Comparison of ENCODE assay signal across 31 cellular contexts in genomic region chr5:155886311-155887031, GRCh38.
"Had no signal": no experiment of that assay in that cellular context is flagged by ENCODE, and none has a peak within 500 bp of the region (broad histone marks: within the 10 kb centered on the region; RNA-seq: fewer than 3 reads in every experiment).

No MANE protein-coding gene starts in this region.

- H2AFZ ChIP-seq: hepatocyte had no signal

- H3K27ac ChIP-seq: gastrocnemius medialis, hepatocyte, pancreas, prostate gland, upper lobe of left lung had no signal

- H3K79me2 ChIP-seq: hepatocyte had no signal

- H3K27me3 Mint-ChIP-seq: activated CD4-positive, alpha-beta memory T cell treated with anti-CD3 and anti-CD28 coated beads, Interleukin-2, amount 10 ng/mL, durations not matched to agents 7 days and 5 days; activated CD4-positive, alpha-beta T cell treated with anti-CD3 and anti-CD28 coated beads, Interleukin-2, amount 10 ng/mL, durations not matched to agents 7 days and 5 days; activated CD8-positive, alpha-beta memory T cell treated with anti-CD3 and anti-CD28 coated beads, Interleukin-2, amount 10 ng/mL, durations not matched to agents 7 days and 5 days; dendritic cell treated with granulocyte-macrophage colony-stimulating factor and Interleukin-4, amounts not matched to agents 40 ng/mL and 50 ng/mL, for 4 days; naive B cell had no signal

- ATAC-seq: activated CD8-positive, alpha-beta memory T cell treated with anti-CD3 and anti-CD28 coated beads, Interleukin-2, amount 10 ng/mL, durations not matched to agents 7 days and 5 days; activated naive CD4-positive, alpha-beta T cell treated with anti-CD3 and anti-CD28 coated beads, Interleukin-2, amount 50 U/mL, for 72 hours; gastrocnemius medialis; left colon; pancreas; sciatic nerve; stimulated activated effector memory CD8-positive, alpha-beta T cell treated with anti-CD3 and anti-CD28 coated beads, Interleukin-12 subunit alpha, Interleukin-12 subunit beta, amount 100 ng/mL, for 72 hours; stimulated activated naive CD8-positive, alpha-beta T cell treated with anti-CD3 and anti-CD28 coated beads, Interleukin-15, amount 100 ng/mL, for 72 hours; T-helper 17 cell had no signal

- H3K36me3 ChIP-seq: gastrocnemius medialis, pancreas, prostate gland, upper lobe of left lung had no signal

- H3K9me3 Mint-ChIP-seq: activated CD4-positive, alpha-beta memory T cell treated with anti-CD3 and anti-CD28 coated beads, Interleukin-2, amount 10 ng/mL, durations not matched to agents 7 days and 5 days; activated CD4-positive, alpha-beta T cell treated with anti-CD3 and anti-CD28 coated beads, Interleukin-2, amount 10 ng/mL, durations not matched to agents 7 days and 5 days; activated naive CD4-positive, alpha-beta T cell treated with anti-CD3 and anti-CD28 coated beads, Interleukin-2, amount 50 U/mL, for 72 hours; central memory CD8-positive, alpha-beta T cell; dendritic cell treated with granulocyte-macrophage colony-stimulating factor and Interleukin-4, amounts not matched to agents 40 ng/mL and 50 ng/mL, for 4 days; mesothelial cell of epicardium; neural crest cell; stimulated activated effector memory CD8-positive, alpha-beta T cell treated with anti-CD3 and anti-CD28 coated beads, Interleukin-12 subunit alpha, Interleukin-12 subunit beta, amount 100 ng/mL, for 72 hours; stimulated activated naive CD8-positive, alpha-beta T cell treated with anti-CD3 and anti-CD28 coated beads, Interleukin-15, amount 100 ng/mL, for 72 hours had no signal

- H3K4me1 Mint-ChIP-seq: activated CD4-positive, alpha-beta memory T cell treated with anti-CD3 and anti-CD28 coated beads, Interleukin-2, amount 10 ng/mL, durations not matched to agents 7 days and 5 days; activated CD4-positive, alpha-beta T cell treated with anti-CD3 and anti-CD28 coated beads, Interleukin-2, amount 10 ng/mL, durations not matched to agents 7 days and 5 days; activated CD8-positive, alpha-beta memory T cell treated with anti-CD3 and anti-CD28 coated beads, Interleukin-2, amount 10 ng/mL, durations not matched to agents 7 days and 5 days; central memory CD8-positive, alpha-beta T cell; mesothelial cell of epicardium; naive B cell; stimulated activated naive CD8-positive, alpha-beta T cell treated with anti-CD3 and anti-CD28 coated beads, Interleukin-15, amount 100 ng/mL, for 72 hours; T-helper 17 cell had no signal

- H3K9me3 ChIP-seq: gastrocnemius medialis, pancreas, prostate gland, upper lobe of left lung had no signal

- DNase-seq: activated CD4-positive, alpha-beta memory T cell treated with anti-CD3 and anti-CD28 coated beads, Interleukin-2, amount 10 ng/mL, durations not matched to agents 7 days and 5 days; activated CD4-positive, alpha-beta T cell treated with anti-CD3 and anti-CD28 coated beads for 1 hour; activated CD4-positive, alpha-beta T cell treated with anti-CD3 and anti-CD28 coated beads, Interleukin-2, amount 10 ng/mL, durations not matched to agents 7 days and 5 days; activated CD8-positive, alpha-beta memory T cell treated with anti-CD3 and anti-CD28 coated beads, Interleukin-2, amount 10 ng/mL, durations not matched to agents 7 days and 5 days; activated naive CD4-positive, alpha-beta T cell; activated T-cell treated with anti-CD3 and anti-CD28 coated beads, Interleukin-2, amount 50 U/mL, for 48 hours; anterior cingulate cortex; effector CD4-positive, alpha-beta T cell; gastrocnemius medialis; glutamatergic neuron; left colon; mammary epithelial cell; naive B cell; nucleus accumbens; pancreas; retina; small intestine; stimulated activated CD4-positive, alpha-beta T cell treated with anti-CD3 and anti-CD28 coated beads, Interleukin-4, amount 100 ng/mL, for 24 hours; stimulated activated naive CD8-positive, alpha-beta T cell treated with anti-CD3 and anti-CD28 coated beads, Interleukin-15, amount 100 ng/mL, for 72 hours; substantia nigra; T-helper 17 cell had no signal

- H3K4me2 ChIP-seq: hepatocyte had no signal

- H3K27me3 ChIP-seq: gastrocnemius medialis, pancreas, upper lobe of left lung had no signal

- H3K4me1 ChIP-seq: gastrocnemius medialis, pancreas, prostate gland, upper lobe of left lung had no signal

- H3K4me3 Mint-ChIP-seq: activated CD4-positive, alpha-beta memory T cell treated with anti-CD3 and anti-CD28 coated beads, Interleukin-2, amount 10 ng/mL, durations not matched to agents 7 days and 5 days; activated CD4-positive, alpha-beta T cell treated with anti-CD3 and anti-CD28 coated beads, Interleukin-2, amount 10 ng/mL, durations not matched to agents 7 days and 5 days; activated CD8-positive, alpha-beta memory T cell treated with anti-CD3 and anti-CD28 coated beads, Interleukin-2, amount 10 ng/mL, durations not matched to agents 7 days and 5 days; central memory CD8-positive, alpha-beta T cell; dendritic cell treated with granulocyte-macrophage colony-stimulating factor and Interleukin-4, amounts not matched to agents 40 ng/mL and 50 ng/mL, for 4 days; mesothelial cell of epicardium; naive B cell; neural crest cell; stimulated activated effector memory CD8-positive, alpha-beta T cell treated with anti-CD3 and anti-CD28 coated beads, Interleukin-12 subunit alpha, Interleukin-12 subunit beta, amount 100 ng/mL, for 72 hours; stimulated activated naive CD8-positive, alpha-beta T cell treated with anti-CD3 and anti-CD28 coated beads, Interleukin-15, amount 100 ng/mL, for 72 hours; T-helper 17 cell had no signal

- H3K27ac Mint-ChIP-seq: activated CD4-positive, alpha-beta memory T cell treated with anti-CD3 and anti-CD28 coated beads, Interleukin-2, amount 10 ng/mL, durations not matched to agents 7 days and 5 days; activated CD4-positive, alpha-beta T cell treated with anti-CD3 and anti-CD28 coated beads, Interleukin-2, amount 10 ng/mL, durations not matched to agents 7 days and 5 days; activated CD8-positive, alpha-beta memory T cell treated with anti-CD3 and anti-CD28 coated beads, Interleukin-2, amount 10 ng/mL, durations not matched to agents 7 days and 5 days; activated naive CD4-positive, alpha-beta T cell treated with anti-CD3 and anti-CD28 coated beads, Interleukin-2, amount 50 U/mL, for 72 hours; dendritic cell treated with granulocyte-macrophage colony-stimulating factor and Interleukin-4, amounts not matched to agents 40 ng/mL and 50 ng/mL, for 4 days; mesothelial cell of epicardium; naive B cell; stimulated activated effector memory CD8-positive, alpha-beta T cell treated with anti-CD3 and anti-CD28 coated beads, Interleukin-12 subunit alpha, Interleukin-12 subunit beta, amount 100 ng/mL, for 72 hours; stimulated activated naive CD8-positive, alpha-beta T cell treated with anti-CD3 and anti-CD28 coated beads, Interleukin-15, amount 100 ng/mL, for 72 hours; T-helper 17 cell had no signal

- H3K4me3 ChIP-seq: gastrocnemius medialis, hepatocyte, pancreas, prostate gland, upper lobe of left lung had no signal

- H3K36me3 Mint-ChIP-seq: activated CD8-positive, alpha-beta memory T cell treated with anti-CD3 and anti-CD28 coated beads, Interleukin-2, amount 10 ng/mL, durations not matched to agents 7 days and 5 days; activated naive CD4-positive, alpha-beta T cell treated with anti-CD3 and anti-CD28 coated beads, Interleukin-2, amount 50 U/mL, for 72 hours; mesothelial cell of epicardium; naive B cell; stimulated activated effector memory CD8-positive, alpha-beta T cell treated with anti-CD3 and anti-CD28 coated beads, Interleukin-12 subunit alpha, Interleukin-12 subunit beta, amount 100 ng/mL, for 72 hours had no signal
